Comparison of ENCODE assay signal across 8 cellular contexts in genomic region chr2:174158003-174158402, GRCh38.
DNase-seq lines count a peak whose midpoint lies in the region; TF ChIP-seq lines count a peak whose summit lies in the region.

No MANE protein-coding gene starts in this region.

- H3K9me3 ChIP-seq in SU-DHL-6 (ENCODE audit: insufficient read depth, low read length) (no peaks in the 10 kb centered on the region), fibroblast of lung (ENCODE audit: control insufficient read depth, insufficient read depth, low read depth, low read length) (no peaks in the 10 kb centered on the region)

- 0 out of 2 replicates have a peak, but pooled peaks cover 4% of the 10 kb centered on the region for H3F3A ChIP-seq in SU-DHL-6 (ENCODE audit: insufficient read depth)

- no peak overlapping the region for H3K27ac Mint-ChIP-seq in progenitor cell of endocrine pancreas

- TF ChIP-seq CTCF in SU-DHL-6 (IDR thresholded peaks at IDR 0.05; ENCODE audit: insufficient read depth, low read length, poor library complexity, severe bottlenecking), result peak; percentile 77
- TF ChIP-seq CTCF in fibroblast of lung (conservative IDR thresholded peaks at IDR 0.05 in 1 of 2, IDR thresholded peaks at IDR 0.05 in 1 of 2; ENCODE audit: low read depth in 1 of 2, low read length in 2 of 2), result peak; percentile 39 to 68
- peak; percentile 59 for TF ChIP-seq CTCF in progenitor cell of endocrine pancreas (IDR thresholded peaks at IDR 0.05; ENCODE audit: unreplicated experiment)

- H3K79me2 ChIP-seq in SU-DHL-6 (ENCODE audit: insufficient read depth, low read length) (peaks cover 13% of the 10 kb centered on the region; the same call in 1 of the 2 replicates), fibroblast of lung (ENCODE audit: control insufficient read depth, insufficient read depth, low read length) (peaks cover 3% of the 10 kb centered on the region)

- no peaks in the 10 kb centered on the region for H3K9me2 ChIP-seq in SU-DHL-6 (replicated peaks; ENCODE audit: insufficient read depth, low read length)

- H3K36me3 ChIP-seq in SU-DHL-6 (ENCODE audit: low read length), result no peaks in the 10 kb centered on the region
- no peaks in the 10 kb centered on the region for H3K36me3 ChIP-seq in fibroblast of lung (ENCODE audit: control insufficient read depth, insufficient read depth, low read length)

- no peak overlapping the region for H3K4me3 Mint-ChIP-seq in progenitor cell of endocrine pancreas (ENCODE audit: low read depth)

- H3K36me3 Mint-ChIP-seq in progenitor cell of endocrine pancreas (ENCODE audit: insufficient read depth), result peaks cover 1% of the 10 kb centered on the region

- H4K20me1 ChIP-seq in SU-DHL-6 (ENCODE audit: low read depth, low read length) (no peaks in the 10 kb centered on the region), fibroblast of lung (ENCODE audit: control insufficient read depth, extremely low read depth, insufficient read depth, low read length) (peaks cover 1% of the 10 kb centered on the region)

- peak; percentile 4 for DNase-seq in activated T-cell treated with anti-CD3 and anti-CD28 coated beads for 48 hours (ENCODE audit: low read depth)
- no peak for DNase-seq in activated T-cell treated with anti-CD3 and anti-CD28 coated beads for 4 hours
- peak; percentile 18 for DNase-seq in HK-2 (ENCODE audit: unreplicated experiment)
- DNase-seq in fibroblast of lung (ENCODE audit: low read depth in 2 of 2), result peak in 1 of 2 donors; percentile 57
- DNase-seq in progenitor cell of endocrine pancreas (ENCODE audit: low spot score, unreplicated experiment), result no peak
- DNase-seq in stimulated activated naive CD4-positive, alpha-beta T cell treated with Interleukin-2 at 50 U/mL for 16 hours (lab: John Stamatoyannopoulos, UW), result no peak
- DNase-seq in DMS79 treated with DMSO at 0.1 percent for 48 hours (lab: John Stamatoyannopoulos, UW), result no peak

- peaks cover 13% of the 10 kb centered on the region for H3K4me1 Mint-ChIP-seq in progenitor cell of endocrine pancreas (ENCODE audit: low read depth)

- H3K4me2 ChIP-seq in SU-DHL-6 (ENCODE audit: low read depth, low read length, poor library complexity, severe bottlenecking) (no peak overlapping the region), fibroblast of lung (ENCODE audit: extremely low read depth, insufficient read depth, low read length) (no peak overlapping the region)

- H3K27ac ChIP-seq in SU-DHL-6 (ENCODE audit: low read depth, low read length), result no peak overlapping the region
- H3K27ac ChIP-seq in fibroblast of lung (ENCODE audit: insufficient read depth, low read length), result no peak overlapping the region

- H3K4me3 ChIP-seq in SU-DHL-6 (ENCODE audit: insufficient read depth, low read length, poor library complexity, severe bottlenecking) (no peak overlapping the region), fibroblast of lung (replicated peaks in 1 of 4; ENCODE audit: control extremely low read depth in 1 of 4, insufficient read depth in 1 of 4, low read depth in 3 of 4, low read length in 4 of 4) (no peak overlapping the region)

- H3K9me3 Mint-ChIP-seq in progenitor cell of endocrine pancreas (ENCODE audit: low read depth), result no peaks in the 10 kb centered on the region

- H3K27me3 Mint-ChIP-seq in progenitor cell of endocrine pancreas, result no peaks in the 10 kb centered on the region

- no peaks in the 10 kb centered on the region for H3K27me3 ChIP-seq in SU-DHL-6 (ENCODE audit: low read length)
- no peaks in the 10 kb centered on the region for H3K27me3 ChIP-seq in fibroblast of lung (ENCODE audit: control insufficient read depth, insufficient read depth, low read length)

- H2AFZ ChIP-seq in SU-DHL-6 (ENCODE audit: low read depth, low read length, severe bottlenecking) (no peak overlapping the region), fibroblast of lung (ENCODE audit: low read length) (no peak overlapping the region)

- no peak overlapping the region for H3K9ac ChIP-seq in SU-DHL-6 (ENCODE audit: low read length)
- H3K9ac ChIP-seq in fibroblast of lung (ENCODE audit: insufficient read depth, low read length), result no peak overlapping the region

- H3K4me1 ChIP-seq in fibroblast of lung (ENCODE audit: control insufficient read depth, extremely low read depth, insufficient read depth, low read length), result peaks cover 13% of the 10 kb centered on the region

Comparison
In these comparisons a context has a peak if more than half of its experiments do, and no peak if none do; other contexts are left out.
1. DNase-seq: peak in activated T-cell treated with anti-CD3 and anti-CD28 coated beads for 48 hours (single experiment) and HK-2 (single experiment); none in activated T-cell treated with anti-CD3 and anti-CD28 coated beads for 4 hours (single experiment), progenitor cell of endocrine pancreas (single experiment), stimulated activated naive CD4-positive, alpha-beta T cell treated with Interleukin-2 at 50 U/mL for 16 hours (single experiment) and DMS79 treated with DMSO at 0.1 percent for 48 hours (single experiment).
2. Peak in every context shown above with its lines, with median percentiles within 50 percentile points of each other: CTCF ChIP-seq.